In genomic region chr1:234985007-234985370, GRCh38 we compare ENCODE assay signal across 11 cellular contexts.
DNase-seq lines count a peak whose midpoint lies in the region; ATAC-seq and TF ChIP-seq lines count a peak whose summit lies in the region.
"Had no signal": no experiment of that assay in that cellular context is flagged by ENCODE, and none has a peak within 500 bp of the region (broad histone marks: within the 10 kb centered on the region; RNA-seq: fewer than 3 reads in every experiment).

No MANE protein-coding gene starts in this region.

- TF ChIP-seq CTCF in HL-60 (IDR thresholded peaks at IDR 0.05; ENCODE audit: insufficient read depth, low read length) (no peak), WTC11 (IDR thresholded peaks at IDR 0.05) (no peak), left lung (IDR thresholded peaks at IDR 0.05) (no peak)

- H3K36me3 Mint-ChIP-seq in WTC11 = no peaks in the 10 kb centered on the region
- no peaks in the 10 kb centered on the region for H3K36me3 Mint-ChIP-seq in stimulated activated memory B cell treated with anti-CD40 and anti-IgM and Interleukin-4, amounts not matched to agents 10 μg/mL and 1 μg/mL and 100 μg/mL, for 72 hours

- H3K4me1 ChIP-seq in left lung = peaks cover 46 to 79% of the 10 kb centered on the region in 2 donors

- no peaks in the 10 kb centered on the region for H3K9me3 ChIP-seq in left lung

- no peak for ATAC-seq in WTC11
- no peak for ATAC-seq in left lung
- no peak for ATAC-seq in stimulated activated memory B cell treated with anti-CD40 and anti-IgM and Interleukin-4, amounts not matched to agents 10 μg/mL and 1 μg/mL and 100 μg/mL, for 72 hours
- ATAC-seq in GM19467 (IDR thresholded peaks at IDR 0.05; ENCODE audit: unreplicated experiment) = no peak
- ATAC-seq in HG02588 (IDR thresholded peaks at IDR 0.05; ENCODE audit: unreplicated experiment) = no peak

- H3K27ac Mint-ChIP-seq in WTC11 = no peak overlapping the region
- H3K27ac Mint-ChIP-seq in stimulated activated memory B cell treated with anti-CD40 and anti-IgM and Interleukin-4, amounts not matched to agents 10 μg/mL and 1 μg/mL and 100 μg/mL, for 72 hours = peak overlapping the region; percentile 96
- H3K27ac Mint-ChIP-seq: activated naive CD4-positive, alpha-beta T cell treated with anti-CD3 and anti-CD28 coated beads for 36 hours had no signal

- POLR2A ChIA-PET in WTC11 (lab: Charles Lee) = no interaction called here

- no peaks in the 10 kb centered on the region for H3K27me3 Mint-ChIP-seq in WTC11 (ENCODE audit: low read depth)
- no peaks in the 10 kb centered on the region for H3K27me3 Mint-ChIP-seq in stimulated activated memory B cell treated with anti-CD40 and anti-IgM and Interleukin-4, amounts not matched to agents 10 μg/mL and 1 μg/mL and 100 μg/mL, for 72 hours

- H3K4me3 ChIP-seq in HL-60 (replicated peaks; ENCODE audit: insufficient read depth, low read length) (no peak overlapping the region), left lung (no peak overlapping the region)

- intact Hi-C loops in left lung (cut with DNase I) = loop anchor here in 1 of 2 donors (10.0 kb wide), 1 partner anchor 380 kb away; no protein-coding TSS in a partner anchor

- no peak for DNase-seq in HL-60 (ENCODE audit: low read depth in 1 of 2, low spot score in 1 of 2)
- no peak for DNase-seq in WTC11 (ENCODE audit: low spot score)
- no peak for DNase-seq in left lung
- DNase-seq in central memory CD4-positive, alpha-beta T cell = no peak
- DNase-seq in hypothalamus (lab: John Stamatoyannopoulos, UW) = no peak
- DNase-seq: activated naive CD4-positive, alpha-beta T cell treated with anti-CD3 and anti-CD28 coated beads for 36 hours; effector memory CD4-positive, alpha-beta T cell; stimulated activated CD4-positive, alpha-beta T cell treated with anti-CD3 and anti-CD28 coated beads, Interleukin-1b, Interleukin-23, amount 100 ng/mL, for 48 hours had no signal

- H3K4me3 Mint-ChIP-seq in WTC11 = no peak overlapping the region
- H3K4me3 Mint-ChIP-seq in stimulated activated memory B cell treated with anti-CD40 and anti-IgM and Interleukin-4, amounts not matched to agents 10 μg/mL and 1 μg/mL and 100 μg/mL, for 72 hours = no peak overlapping the region
- H3K4me3 Mint-ChIP-seq: activated naive CD4-positive, alpha-beta T cell treated with anti-CD3 and anti-CD28 coated beads for 36 hours had no signal

- peaks cover 4% of the 10 kb centered on the region; the same call in 1 of the 2 replicates for H3K9me3 Mint-ChIP-seq in WTC11
- no peaks in the 10 kb centered on the region for H3K9me3 Mint-ChIP-seq in stimulated activated memory B cell treated with anti-CD40 and anti-IgM and Interleukin-4, amounts not matched to agents 10 μg/mL and 1 μg/mL and 100 μg/mL, for 72 hours
- H3K9me3 Mint-ChIP-seq: activated naive CD4-positive, alpha-beta T cell treated with anti-CD3 and anti-CD28 coated beads for 36 hours had no signal

- H3K27me3 ChIP-seq in HL-60 (ENCODE audit: insufficient read depth, poor library complexity, severe bottlenecking) (no peaks in the 10 kb centered on the region), left lung (no peaks in the 10 kb centered on the region)

- CTCF ChIA-PET in WTC11 (lab: Charles Lee) = no interaction called here

- H3K36me3 ChIP-seq in left lung = no peaks in the 10 kb centered on the region

- H3K4me1 Mint-ChIP-seq in WTC11 = peaks cover 33% of the 10 kb centered on the region
- H3K4me1 Mint-ChIP-seq in stimulated activated memory B cell treated with anti-CD40 and anti-IgM and Interleukin-4, amounts not matched to agents 10 μg/mL and 1 μg/mL and 100 μg/mL, for 72 hours = peaks cover 72% of the 10 kb centered on the region

- peak overlapping the region; percentile 99 for H3K27ac ChIP-seq in HL-60 (replicated peaks)
- peak overlapping the region; percentile 50 to 99 for H3K27ac ChIP-seq in left lung

TF ChIP-seq in WTC11, 78 proteins besides CTCF, POLR2A, EP300 and RAD21:
- no peak for TF ChIP-seq AR (CRISPR knock-in tag; IDR thresholded peaks at IDR 0.05)
- no peak for TF ChIP-seq HMGXB4 (CRISPR knock-in tag; IDR thresholded peaks at IDR 0.05)
- TF ChIP-seq CREM (CRISPR knock-in tag; IDR thresholded peaks at IDR 0.05) = no peak
- 0 out of 2 replicates have a peak, but pooled peaks have one; percentile 27 for TF ChIP-seq FOXP1 (CRISPR knock-in tag; IDR thresholded peaks at IDR 0.05; ENCODE audit: borderline replicate concordance)
- TF ChIP-seq ZNF219 (CRISPR knock-in tag; IDR thresholded peaks at IDR 0.05; ENCODE audit: borderline replicate concordance) = no peak
